Comparison of ENCODE assay signal across 13 cellular contexts in genomic region chr17:44011876-44012275, GRCh38.
"Had no signal": no experiment of that assay in that cellular context is flagged by ENCODE, and none has a peak within 500 bp of the region (broad histone marks: within the 10 kb centered on the region; RNA-seq: fewer than 3 reads in every experiment).

No MANE protein-coding gene starts in this region.

- H3K9me3 ChIP-seq: ascending aorta, breast epithelium, sigmoid colon, spleen, stomach, testis had no signal

- H3K27me3 ChIP-seq: ascending aorta, breast epithelium, foreskin keratinocyte, testis had no signal

- H3K4me3 Mint-ChIP-seq: activated CD4-positive, alpha-beta memory T cell treated with anti-CD3 and anti-CD28 coated beads for 36 hours; activated CD8-positive, alpha-beta memory T cell treated with anti-CD3 and anti-CD28 coated beads, Interleukin-2, amount 10 ng/mL, durations not matched to agents 7 days and 5 days; activated naive CD8-positive, alpha-beta T cell treated with anti-CD3 and anti-CD28 coated beads, Interleukin-2, amount 50 U/mL, for 24 hours; nephron progenitor cell had no signal

- H3K4me1 ChIP-seq: foreskin keratinocyte had no signal

- H3K27me3 Mint-ChIP-seq: activated CD4-positive, alpha-beta memory T cell treated with anti-CD3 and anti-CD28 coated beads for 36 hours; activated CD8-positive, alpha-beta memory T cell treated with anti-CD3 and anti-CD28 coated beads, Interleukin-2, amount 10 ng/mL, durations not matched to agents 7 days and 5 days; activated naive CD8-positive, alpha-beta T cell treated with anti-CD3 and anti-CD28 coated beads, Interleukin-2, amount 50 U/mL, for 24 hours had no signal

- H3K4me3 ChIP-seq: ascending aorta, breast epithelium, sigmoid colon, spleen, stomach, testis had no signal

- H3K9me3 Mint-ChIP-seq: activated CD4-positive, alpha-beta memory T cell treated with anti-CD3 and anti-CD28 coated beads for 36 hours; activated naive CD4-positive, alpha-beta T cell treated with anti-CD3 and anti-CD28 coated beads for 36 hours; activated naive CD8-positive, alpha-beta T cell treated with anti-CD3 and anti-CD28 coated beads, Interleukin-2, amount 50 U/mL, for 24 hours; activated T-helper 2 cell treated with anti-CD3 and anti-CD28 coated beads, Interferon-gamma antibody, Interleukin-2, Interleukin-4, amounts not matched to agents 10 μg/mL and 5 μg/mL and 100 μg/mL, durations not matched to agents 14 hours and 24 hours and 36 hours; nephron progenitor cell had no signal

- H3K36me3 ChIP-seq: breast epithelium had no signal

- ATAC-seq: activated CD8-positive, alpha-beta memory T cell treated with anti-CD3 and anti-CD28 coated beads, Interleukin-2, amount 10 ng/mL, durations not matched to agents 7 days and 5 days; activated naive CD8-positive, alpha-beta T cell treated with anti-CD3 and anti-CD28 coated beads, Interleukin-2, amount 50 U/mL, for 24 hours; foreskin keratinocyte had no signal

- H3K27ac Mint-ChIP-seq: activated CD4-positive, alpha-beta memory T cell treated with anti-CD3 and anti-CD28 coated beads for 36 hours; activated CD8-positive, alpha-beta memory T cell treated with anti-CD3 and anti-CD28 coated beads, Interleukin-2, amount 10 ng/mL, durations not matched to agents 7 days and 5 days; activated naive CD4-positive, alpha-beta T cell treated with anti-CD3 and anti-CD28 coated beads for 36 hours; activated naive CD8-positive, alpha-beta T cell treated with anti-CD3 and anti-CD28 coated beads, Interleukin-2, amount 50 U/mL, for 24 hours; activated T-helper 2 cell treated with anti-CD3 and anti-CD28 coated beads, Interferon-gamma antibody, Interleukin-2, Interleukin-4, amounts not matched to agents 10 μg/mL and 5 μg/mL and 100 μg/mL, durations not matched to agents 14 hours and 24 hours and 36 hours had no signal

- H3K27ac ChIP-seq: ascending aorta, foreskin keratinocyte, sigmoid colon, spleen, stomach, testis had no signal
